ENCODE assay signal across 1 cellular context in genomic region chr6:36886948-36887347, GRCh38.
TF ChIP-seq lines count a peak whose summit lies in the region.

No MANE protein-coding gene starts in this region.

TF ChIP-seq in K562, 482 proteins besides CTCF, POLR2A, EP300 and RAD21 (continued from another document and continues in another):
- TF ChIP-seq NKRF (IDR thresholded peaks at IDR 0.05; ENCODE audit: borderline replicate concordance) (peak; percentile 58; the same call in 1 of the 2 replicates), SREBF1 (IDR thresholded peaks at IDR 0.05; ENCODE audit: borderline replicate concordance, low read depth, low read length) (peak; percentile 94; the same call in 1 of the 2 replicates), MECOM (CRISPR knock-in tag; IDR thresholded peaks at IDR 0.05) (peak; percentile 22; the same call in 1 of the 2 replicates), ATF1 (CRISPR knock-in tag; IDR thresholded peaks at IDR 0.05) (no peak), ATF1 (tag; IDR thresholded peaks at IDR 0.05) (0 out of 2 replicates have a peak, but pooled peaks have one; percentile 7), ATF7 (IDR thresholded peaks at IDR 0.05) (peak; percentile 37; the same call in 1 of the 2 replicates), ZNF3 (CRISPR knock-in tag; IDR thresholded peaks at IDR 0.05) (no peak), NFE2 (IDR thresholded peaks at IDR 0.05; ENCODE audit: low read depth) (no peak), CBFA2T2 (conservative IDR thresholded peaks at IDR 0.05) (no peak), NCOA1 (IDR thresholded peaks at IDR 0.05; ENCODE audit: low read depth) (0 out of 2 replicates have a peak, but pooled peaks have one; percentile 35), GTF2B (IDR thresholded peaks at IDR 0.05; ENCODE audit: extremely low read depth, insufficient read length) (no peak), HCFC1 (IDR thresholded peaks at IDR 0.05; ENCODE audit: low read depth, low read length) (peak; percentile 4; the same call in 1 of the 2 replicates), ARNT (IDR thresholded peaks at IDR 0.05) (0 out of 4 replicates have a peak, but pooled peaks of 1 of the 2 experiments have one; percentile 6), ELF2 (CRISPR knock-in tag; IDR thresholded peaks at IDR 0.05) (no peak), E2F6 (IDR thresholded peaks at IDR 0.05; ENCODE audit: borderline replicate concordance in 1 of 2, extremely low read depth in 1 of 2, insufficient read depth in 1 of 2, insufficient read length in 1 of 2, low read depth in 1 of 2, low read length in 1 of 2, poor library complexity in 1 of 2, severe bottlenecking in 1 of 2) (peak in 1 of 2 experiments; percentile 44), RNF2 (IDR thresholded peaks at IDR 0.05) (no peak), DMBX1 (CRISPR knock-in tag; IDR thresholded peaks at IDR 0.05; ENCODE audit: borderline replicate concordance) (peak; percentile 32; the same call in 1 of the 2 replicates), BCLAF1 (IDR thresholded peaks at IDR 0.05; ENCODE audit: borderline replicate concordance in 1 of 2, control insufficient read depth in 1 of 2, low read depth in 2 of 2, low read length in 1 of 2) (0 out of 4 replicates have a peak, but pooled peaks of 1 of the 2 experiments have one; percentile 24), ATF3 (IDR thresholded peaks at IDR 0.05) (no peak), ATF3 (CRISPR knock-in tag; conservative IDR thresholded peaks at IDR 0.05) (no peak), KAT8 (IDR thresholded peaks at IDR 0.05; ENCODE audit: low read depth) (0 out of 2 replicates have a peak, but pooled peaks have one; percentile 24), CHD7 (IDR thresholded peaks at IDR 0.05; ENCODE audit: low read depth, low read length) (no peak), POLR2B (IDR thresholded peaks at IDR 0.05; ENCODE audit: low read depth, partially characterized antibody) (peak; percentile 72), PRDM10 (IDR thresholded peaks at IDR 0.05; ENCODE audit: partially characterized antibody) (peak; percentile 76), ZNF280A (IDR thresholded peaks at IDR 0.05; ENCODE audit: low read depth, partially characterized antibody) (no peak), PHB2 (IDR thresholded peaks at IDR 0.05; ENCODE audit: low read depth) (peak; percentile 69), MTA1 (IDR thresholded peaks at IDR 0.05; ENCODE audit: borderline replicate concordance) (peak; percentile 31; the same call in 1 of the 2 replicates), SMARCE1 (IDR thresholded peaks at IDR 0.05) (peak; percentile 48; the same call in 1 of the 2 replicates), BCOR (IDR thresholded peaks at IDR 0.05) (peak; percentile 42; the same call in 1 of the 2 replicates), C11orf30 (IDR thresholded peaks at IDR 0.05; ENCODE audit: low read depth) (peak; percentile 38; the same call in 1 of the 2 replicates), TSC22D4 (tag; IDR thresholded peaks at IDR 0.05) (no peak)
